10 cellular contexts compared by ENCODE assay signal in the genomic region with DNA sequence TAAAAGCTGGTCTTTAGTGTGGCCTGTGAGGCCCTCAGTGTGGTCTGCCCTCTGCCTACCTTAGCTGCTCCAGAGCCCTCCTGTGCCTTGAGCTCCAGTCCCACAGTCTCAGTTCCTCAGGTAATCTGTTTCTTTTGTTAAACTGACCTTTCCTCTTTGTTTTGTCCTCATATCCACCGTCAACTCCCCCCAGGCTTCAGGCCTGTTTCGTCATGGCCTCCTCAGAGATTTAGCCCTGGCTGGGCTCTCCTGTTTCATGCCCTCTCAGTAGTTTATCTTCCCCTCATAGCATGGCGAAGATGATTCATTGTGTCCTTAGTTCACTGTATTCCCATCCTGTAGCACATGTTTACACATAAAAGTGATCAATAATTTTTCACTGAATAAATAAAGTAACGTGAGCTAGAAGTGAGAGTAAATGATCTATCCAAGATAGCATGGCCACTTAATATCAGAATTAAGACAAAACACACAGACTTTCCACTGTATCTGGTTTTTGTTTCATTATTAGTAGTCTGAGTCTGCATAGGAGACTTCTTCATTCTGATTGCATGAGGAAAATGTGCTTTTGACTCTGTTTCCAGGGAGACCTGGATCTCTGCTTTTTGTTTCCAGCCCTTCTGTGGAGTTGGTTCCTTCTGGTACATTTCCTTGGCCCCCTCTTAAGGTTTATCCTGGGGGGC.
A peak's percentile ranks its signal among the peaks of the same experiment; 100 is the strongest.
DNase-seq lines count a peak whose midpoint lies in the region; ATAC-seq and TF ChIP-seq lines count a peak whose summit lies in the region.
"Had no signal": no experiment of that assay in that cellular context is flagged by ENCODE, and none has a peak within 500 bp of the region (broad histone marks: within the 10 kb centered on the region; RNA-seq: fewer than 3 reads in every experiment).

No MANE protein-coding gene starts in this region.

- peaks cover 5% of the 10 kb centered on the region for H3K9me3 Mint-ChIP-seq in activated CD4-positive, alpha-beta T cell treated with anti-CD3 and anti-CD28 coated beads for 36 hours (ENCODE audit: low read depth)
- peaks cover 0 to 5% of the 10 kb centered on the region in 2 donors for H3K9me3 Mint-ChIP-seq in stimulated activated naive CD8-positive, alpha-beta T cell treated with anti-CD3 and anti-CD28 coated beads, Interleukin-15, amount 100 ng/mL, for 72 hours

- TF ChIP-seq EP300 in tibial nerve (IDR thresholded peaks at IDR 0.05), result no peak

- H3K9me3 ChIP-seq in tibial nerve, result no peaks in the 10 kb centered on the region
- H3K9me3 ChIP-seq: left ventricle myocardium inferior had no signal

- no peaks in the 10 kb centered on the region for H3K27me3 Mint-ChIP-seq in activated CD4-positive, alpha-beta T cell treated with anti-CD3 and anti-CD28 coated beads for 36 hours
- no peaks in the 10 kb centered on the region for H3K27me3 Mint-ChIP-seq in stimulated activated naive CD8-positive, alpha-beta T cell treated with anti-CD3 and anti-CD28 coated beads, Interleukin-15, amount 100 ng/mL, for 72 hours

- H3K36me3 Mint-ChIP-seq in activated CD4-positive, alpha-beta T cell treated with anti-CD3 and anti-CD28 coated beads for 36 hours (ENCODE audit: low read depth), result peaks cover 2% of the 10 kb centered on the region

- peaks cover 0 to 15% (median 0%) of the 10 kb centered on the region in 4 donors for H3K4me1 ChIP-seq in tibial nerve
- H3K4me1 ChIP-seq: left ventricle myocardium inferior had no signal

- ATAC-seq in activated CD4-positive, alpha-beta T cell treated with anti-CD3 and anti-CD28 coated beads for 36 hours, result peak; percentile 77
- peak; percentile 93 for ATAC-seq in HG02642 (IDR thresholded peaks at IDR 0.05; ENCODE audit: poor library complexity, unreplicated experiment)
- peak; percentile 64 for ATAC-seq in stimulated activated naive CD8-positive, alpha-beta T cell treated with anti-CD3 and anti-CD28 coated beads, Interleukin-15, amount 100 ng/mL, for 72 hours

- no peak overlapping the region for H3K27ac ChIP-seq in tibial nerve
- H3K27ac ChIP-seq: left ventricle myocardium inferior had no signal

- TF ChIP-seq CTCF in tibial nerve (IDR thresholded peaks at IDR 0.05), result no peak

- no peaks in the 10 kb centered on the region for H3K27me3 ChIP-seq in tibial nerve

- H3K4me3 Mint-ChIP-seq in activated CD4-positive, alpha-beta T cell treated with anti-CD3 and anti-CD28 coated beads for 36 hours, result no peak overlapping the region
- H3K4me3 Mint-ChIP-seq in stimulated activated naive CD8-positive, alpha-beta T cell treated with anti-CD3 and anti-CD28 coated beads, Interleukin-15, amount 100 ng/mL, for 72 hours, result no peak overlapping the region

- intact Hi-C loops in activated CD4-positive, alpha-beta T cell treated with anti-CD3 and anti-CD28 coated beads for 36 hours (cut with DNase I, micrococcal nuclease), result no loop called here

- H3K36me3 ChIP-seq in tibial nerve, result no peaks in the 10 kb centered on the region
- H3K36me3 ChIP-seq: left ventricle myocardium inferior had no signal

- DNase-seq in activated CD4-positive, alpha-beta T cell treated with anti-CD3 and anti-CD28 coated beads for 36 hours, result no peak
- DNase-seq in activated CD4-positive, alpha-beta T cell treated with anti-CD3 and anti-CD28 coated beads for 1 hour, result no peak
- peak; percentile 33 for DNase-seq in NCI-H69 (lab: John Stamatoyannopoulos, UW)
- DNase-seq in stimulated activated naive CD8-positive, alpha-beta T cell treated with anti-CD3 and anti-CD28 coated beads, Interleukin-15, amount 100 ng/mL, for 72 hours, result no peak
- DNase-seq in tibial nerve (ENCODE audit: low spot score in 2 of 2), result no peak
- DNase-seq in midbrain (lab: John Stamatoyannopoulos, UW), result no peak
- no peak for DNase-seq in NCI-H526 treated with DMSO at 0.1 percent for 48 hours (lab: John Stamatoyannopoulos, UW)
- DNase-seq: left ventricle myocardium inferior, NCI-H524 had no signal

- no peak for TF ChIP-seq POLR2A in tibial nerve (IDR thresholded peaks at IDR 0.05)

- no peak overlapping the region for H3K4me3 ChIP-seq in tibial nerve
- H3K4me3 ChIP-seq: left ventricle myocardium inferior had no signal

- H3K27ac Mint-ChIP-seq in activated CD4-positive, alpha-beta T cell treated with anti-CD3 and anti-CD28 coated beads for 36 hours, result no peak overlapping the region
- no peak overlapping the region for H3K27ac Mint-ChIP-seq in stimulated activated naive CD8-positive, alpha-beta T cell treated with anti-CD3 and anti-CD28 coated beads, Interleukin-15, amount 100 ng/mL, for 72 hours

- POLR2A ChIA-PET in activated CD4-positive, alpha-beta T cell treated with anti-CD3 and anti-CD28 coated beads for 36 hours (lab: Charles Lee), result no interaction called here

- CTCF ChIA-PET in activated CD4-positive, alpha-beta T cell treated with anti-CD3 and anti-CD28 coated beads for 36 hours (lab: Charles Lee), result interaction anchor here (0.7 kb wide), 1 partner anchor 62 kb away, joined by 5 read pairs; no protein-coding TSS in a partner anchor

- WGBS in tibial nerve, 2 donors, result 77 to 81% methylated on average over 4 of the region's 4 CpGs

- H3K4me1 Mint-ChIP-seq in activated CD4-positive, alpha-beta T cell treated with anti-CD3 and anti-CD28 coated beads for 36 hours, result peaks cover 4% of the 10 kb centered on the region
- H3K4me1 Mint-ChIP-seq in stimulated activated naive CD8-positive, alpha-beta T cell treated with anti-CD3 and anti-CD28 coated beads, Interleukin-15, amount 100 ng/mL, for 72 hours, result peaks cover 9% of the 10 kb centered on the region
